8 cellular contexts compared by ENCODE assay signal in the genomic region with DNA sequence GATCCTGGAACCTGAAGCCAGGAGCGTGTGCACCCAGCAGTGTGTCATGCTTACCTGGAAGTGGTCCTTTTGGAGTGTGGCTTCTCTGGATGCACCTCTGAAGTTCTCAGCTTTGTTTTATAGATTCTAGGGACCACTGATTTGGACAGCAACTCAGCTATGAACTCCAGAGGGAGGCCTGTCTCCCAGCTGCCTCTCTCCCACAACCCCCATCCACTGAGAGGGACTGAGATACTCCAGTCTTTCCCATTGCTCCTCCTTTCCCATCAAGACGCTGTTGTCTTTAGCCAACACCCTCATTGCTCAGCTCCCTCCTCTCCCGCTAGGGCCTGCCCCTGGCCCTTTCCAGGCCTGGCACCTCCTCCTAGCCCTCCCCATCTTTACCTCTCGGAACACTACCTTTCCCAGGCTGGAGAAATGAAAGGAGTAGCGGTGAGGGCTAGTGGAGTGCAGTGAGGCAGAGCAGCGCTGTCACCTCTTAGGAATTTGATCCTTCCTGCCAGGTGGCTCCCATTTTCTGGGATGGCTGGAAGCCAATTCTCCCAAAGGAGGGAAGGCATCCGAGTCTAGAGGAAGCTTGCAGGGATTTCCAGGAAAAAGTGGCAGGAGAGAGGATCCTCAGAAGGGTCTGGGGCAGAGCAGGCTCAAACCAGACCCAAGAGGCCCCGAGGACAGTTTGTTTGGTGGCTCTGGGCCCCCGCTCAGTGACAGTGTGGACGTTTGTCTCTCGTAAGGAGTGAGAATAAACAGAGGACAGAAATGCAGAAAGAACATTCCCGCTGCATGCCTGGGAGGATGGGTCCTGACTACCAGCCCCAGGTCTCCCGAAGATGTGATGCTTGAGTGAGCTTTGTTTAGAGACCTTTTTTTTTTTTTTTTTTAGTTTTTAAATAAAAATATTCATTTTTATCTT. TPM values are rescaled to one million over a fixed set of nuclear protein-coding genes. Genes with fewer than 3 reads are reported as not detected.
DNase-seq lines count a peak whose midpoint lies in the region; ATAC-seq and TF ChIP-seq lines count a peak whose summit lies in the region.

A gene (minus strand): TSS at position 285 of the 913 bp plus-strand sequence. CDS start 1,261 bp downstream, outside the sequence.

- H3K4me3 ChIP-seq in HUES64 (ENCODE audit: low read length) = peak within 1 kb of the TSS; percentile 61
- H3K4me3 ChIP-seq in SJCRH30 = peak within 1 kb of the TSS; percentile 67
- H3K4me3 ChIP-seq in kidney epithelial cell (ENCODE audit: low read depth, low read length) = peak within 1 kb of the TSS; percentile 60

- H3K9me3 Mint-ChIP-seq in Calu3 (ENCODE audit: low read depth, unreplicated experiment) = no peaks in the 10 kb centered on the region

- intact Hi-C loops in Calu3 (cut with micrococcal nuclease; ENCODE audit: unreplicated experiment) = no loop called here
- intact Hi-C loops in sciatic nerve (cut with DNase I) = no loop called here

- WGBS in HUES64 = 50% methylated on average over 12 of the region's 13 CpGs

- TF ChIP-seq CTCF in Calu3 (IDR thresholded peaks at IDR 0.05; ENCODE audit: unreplicated experiment) (no peak), kidney epithelial cell (IDR thresholded peaks at IDR 0.05; ENCODE audit: insufficient read depth, low read length, poor library complexity, severe bottlenecking) (no peak)

- DNase-seq in Calu3 = peak; percentile 35
- peak; percentile 83 to 94 for DNase-seq in SJCRH30
- peak; percentile 94 for DNase-seq in kidney epithelial cell (ENCODE audit: low read depth)
- DNase-seq in COLO829 (ENCODE audit: low spot score) = no peak
- no peak for DNase-seq in activated CD8-positive, alpha-beta memory T cell treated with anti-CD3 and anti-CD28 coated beads, Interleukin-2, amount 50 U/mL, for 48 hours
- DNase-seq in sciatic nerve (ENCODE audit: low spot score) = no peak
- no peak for DNase-seq in activated T-cell treated with anti-CD3 and anti-CD28 coated beads, Interleukin-2, amount 50 U/mL, for 48 hours

- H3K9ac ChIP-seq in HUES64 (ENCODE audit: low read depth, low read length) = no peak within 1 kb of the TSS

- no peaks in the 10 kb centered on the region for H3K27me3 Mint-ChIP-seq in Calu3 (ENCODE audit: unreplicated experiment)

- BruUV-seq in Calu3 (replicated peaks; lab: Mats Ljungman, UMichigan) = no TSS peak

- 0 out of 2 replicates have a peak within 1 kb of the TSS, but pooled peaks have one; percentile 4 for H3K27ac ChIP-seq in HUES64 (ENCODE audit: low read depth, low read length)
- H3K27ac ChIP-seq in SJCRH30 = peak within 1 kb of the TSS; percentile 88

- H3K4me1 ChIP-seq in HUES64 (ENCODE audit: insufficient read depth, low read length) = peaks cover 25% of the 10 kb centered on the region
- peaks cover 8% of the 10 kb centered on the region; the same call in 1 of the 2 replicates for H3K4me1 ChIP-seq in SJCRH30

- ATAC-seq in sciatic nerve = no peak

- peaks cover 52% of the 10 kb centered on the region for H3K27me3 ChIP-seq in HUES64 (ENCODE audit: insufficient read depth, low read length)
- H3K27me3 ChIP-seq in SJCRH30 = no peaks in the 10 kb centered on the region
- H3K27me3 ChIP-seq in kidney epithelial cell (ENCODE audit: control insufficient read depth, insufficient read depth, low read length) = no peaks in the 10 kb centered on the region

- CTCF ChIA-PET in Calu3 (lab: Charles Lee) = no interaction called here

- peaks cover 53% of the 10 kb centered on the region for H3K4me1 Mint-ChIP-seq in Calu3 (ENCODE audit: low read depth, unreplicated experiment)

- H3K9me3 ChIP-seq in HUES64 (ENCODE audit: insufficient read depth, low read depth, low read length) (no peaks in the 10 kb centered on the region), SJCRH30 (replicated peaks) (no peaks in the 10 kb centered on the region)

- H3K36me3 Mint-ChIP-seq in Calu3 (ENCODE audit: insufficient read depth, unreplicated experiment) = peaks cover 17% of the 10 kb centered on the region

- no peaks in the 10 kb centered on the region for H3K36me3 ChIP-seq in HUES64 (ENCODE audit: insufficient read depth, low read length)
- H3K36me3 ChIP-seq in SJCRH30 = no peaks in the 10 kb centered on the region
- H3K36me3 ChIP-seq in kidney epithelial cell (ENCODE audit: control insufficient read depth, insufficient read depth, low read length) = no peaks in the 10 kb centered on the region

- H3K4me3 Mint-ChIP-seq in Calu3 (ENCODE audit: low read depth, unreplicated experiment) = peak within 1 kb of the TSS; percentile 75

- peak within 1 kb of the TSS; percentile 52 for H3K27ac Mint-ChIP-seq in Calu3 (ENCODE audit: unreplicated experiment)

RNA-seq across cellular contexts. Expression of the gene that starts here (rescaled TPM):
- total RNA-seq in Calu3 (2022) = 2.0 and 2.6 TPM in 2 replicates
- polyA plus RNA-seq in HUES64 (2013, experiment 1 of 2) = 1.1 TPM
- 1.4 TPM for polyA plus RNA-seq in HUES64 (2013, experiment 2 of 2)
- 2.3 and 3.3 TPM in 2 replicates for total RNA-seq in SJCRH30 (2014; rRNA removed; shearing (Covaris generic))
- total RNA-seq in kidney epithelial cell = 65.3 and 71.2 TPM in 2 replicates
- total RNA-seq in sciatic nerve = 0.36 TPM

Comparison
In these comparisons a context has a peak if more than half of its experiments do, and no peak if none do; other contexts are left out.
1. RNA of the gene that starts here (total RNA-seq): 65.3 to 71.2 TPM in kidney epithelial cell; 2.3 to 3.3 TPM in SJCRH30, 2.0 to 2.6 TPM in Calu3 and 0.36 TPM in sciatic nerve (single experiment); every median in the first group is over 10 times any median in the second.
2. DNase-seq: peak in Calu3 (single experiment), SJCRH30 (2 of 2) and kidney epithelial cell (single experiment); none in COLO829 (single experiment), activated CD8-positive, alpha-beta memory T cell treated with anti-CD3 and anti-CD28 coated beads, Interleukin-2, amount 50 U/mL, for 48 hours (single experiment), sciatic nerve (single experiment) and activated T-cell treated with anti-CD3 and anti-CD28 coated beads, Interleukin-2, amount 50 U/mL, for 48 hours (0 of 2).
3. Peak in every context shown above with its lines, with median percentiles within 50 percentile points of each other: H3K4me3 ChIP-seq.